ENCODE assay signal across 8 cellular contexts in genomic region chr12:93098077-93098476, GRCh38.
DNase-seq lines count a peak whose midpoint lies in the region; ATAC-seq and TF ChIP-seq lines count a peak whose summit lies in the region.

No MANE protein-coding gene starts in this region.

- H3K4me3 ChIP-seq in adipocyte (ENCODE audit: low read length), result no peak overlapping the region

- peaks cover 5% of the 10 kb centered on the region for H3K4me1 ChIP-seq in adipocyte (ENCODE audit: control insufficient read depth, insufficient read depth, low read length)

- CTCF ChIA-PET in GM10248 (lab: Yijun Ruan, JAX) (interaction anchor here (0.6 to 9.4 kb wide), 44 partner anchors 10 to 1003 kb away, joined by 3 to 130 read pairs (median 4); no protein-coding TSS in a partner anchor), T-cell (lab: Charles Lee) (interaction anchor here (0.5 to 2.6 kb wide), 20 partner anchors 9 to 1004 kb away, joined by 3 to 16 read pairs (median 4); partner anchors contain the start of gene EEA1 (in 1 of the 2))

- H3K9me3 ChIP-seq in adipocyte (ENCODE audit: control insufficient read depth, low read length), result no peaks in the 10 kb centered on the region

- H3K27me3 ChIP-seq in adipocyte (replicated peaks; ENCODE audit: control insufficient read depth, insufficient read depth, low read length), result no peaks in the 10 kb centered on the region

- DNase-seq in GM10248 (ENCODE audit: extremely low spot score) (no peak), T-cell (peak; percentile 26 to 82 (median 59)), adipocyte (ENCODE audit: low read depth) (peak; percentile 62), iPS-NIHi11 (ENCODE audit: low spot score) (peak; percentile 44), occipital lobe (lab: John Stamatoyannopoulos, UW) (no peak)
- peak; percentile 55 for DNase-seq in stimulated activated CD4-positive, alpha-beta T cell treated with anti-CD3 and anti-CD28 coated beads, Interleukin-2, amount 100 ng/mL, for 4 hours (ENCODE audit: low read depth)

- peak; percentile 53 for TF ChIP-seq CTCF in GM10248 (IDR thresholded peaks at IDR 0.05; ENCODE audit: control extremely low read depth, extremely low read depth, low read depth, missing control alignments)

- H3K36me3 ChIP-seq in adipocyte (ENCODE audit: control insufficient read depth, insufficient read depth, low read length, severe bottlenecking), result no peaks in the 10 kb centered on the region

- H3K4me3 Mint-ChIP-seq in T-cell, result no peak overlapping the region

- peaks cover 6 to 7% (median 7%) of the 10 kb centered on the region in 3 donors for H3K4me1 Mint-ChIP-seq in T-cell

- H3K27ac Mint-ChIP-seq in T-cell, result no peak overlapping the region

- POLR2A ChIA-PET in GM10248 (lab: Yijun Ruan, JAX), result interaction anchor here (0.5 kb wide), 1 partner anchor 266 kb away, joined by 5 read pairs; no protein-coding TSS in a partner anchor
- POLR2A ChIA-PET in T-cell (lab: Charles Lee), result no interaction called here

- H3K9me3 Mint-ChIP-seq in T-cell, result no peaks in the 10 kb centered on the region

- no peaks in the 10 kb centered on the region for H3K36me3 Mint-ChIP-seq in T-cell

- peak; percentile 47 for ATAC-seq in HG03342 (IDR thresholded peaks at IDR 0.05; ENCODE audit: unreplicated experiment)
- ATAC-seq in T-cell (replicated peaks in 1 of 4), result peak; percentile 45 to 83 (median 48)
- no peak for ATAC-seq in HG03378 (IDR thresholded peaks at IDR 0.05; ENCODE audit: unreplicated experiment)

- H3K27me3 Mint-ChIP-seq in T-cell, result no peaks in the 10 kb centered on the region

- no peak overlapping the region for H3K9ac ChIP-seq in adipocyte (ENCODE audit: low read length)

Comparison
In these comparisons a context has a peak if more than half of its experiments do, and no peak if none do; other contexts are left out.
1. DNase-seq: peak in T-cell (34 of 34), adipocyte (single experiment), iPS-NIHi11 (single experiment) and stimulated activated CD4-positive, alpha-beta T cell treated with anti-CD3 and anti-CD28 coated beads, Interleukin-2, amount 100 ng/mL, for 4 hours (single experiment); none in GM10248 (single experiment) and occipital lobe (single experiment).